In genomic region chr12:49092086-49092815, GRCh38 we compare ENCODE assay signal across 1 cellular context.
A peak's percentile ranks its signal among the peaks of the same experiment; 100 is the strongest.
TF ChIP-seq lines count a peak whose summit lies in the region.

No MANE protein-coding gene starts in this region.

TF ChIP-seq in K562, 482 proteins besides CTCF, POLR2A, EP300 and RAD21 (continued from another document):
- TF ChIP-seq NUFIP1 (IDR thresholded peaks at IDR 0.05; ENCODE audit: partially characterized antibody) (peak; percentile 58), PPARD (CRISPR knock-in tag; IDR thresholded peaks at IDR 0.05) (no peak), LARP7 (IDR thresholded peaks at IDR 0.05) (no peak), ZNF507 (tag; conservative IDR thresholded peaks at IDR 0.05) (no peak), HMG20A (CRISPR knock-in tag; conservative IDR thresholded peaks at IDR 0.05) (no peak), CHD4 (IDR thresholded peaks at IDR 0.05; ENCODE audit: insufficient read depth, insufficient replicate concordance, low read depth, low read length, poor library complexity, severe bottlenecking) (no peak), ZNF23 (CRISPR knock-in tag; IDR thresholded peaks at IDR 0.05) (no peak), TEAD4 (IDR thresholded peaks at IDR 0.05; ENCODE audit: low read length) (peak; percentile 92), TEAD4 (CRISPR knock-in tag; IDR thresholded peaks at IDR 0.05; ENCODE audit: borderline replicate concordance) (no peak), PML (IDR thresholded peaks at IDR 0.05; ENCODE audit: low read length) (peak; percentile 87), E2F1 (CRISPR knock-in tag; IDR thresholded peaks at IDR 0.05) (peak; percentile 75), FOXK1 (CRISPR knock-in tag; IDR thresholded peaks at IDR 0.05; ENCODE audit: borderline replicate concordance) (no peak), ILF3 (IDR thresholded peaks at IDR 0.05; ENCODE audit: borderline replicate concordance) (no peak), U2AF2 (optimal IDR thresholded peaks at IDR 0.05; ENCODE audit: low read depth, low read length) (no peak), XRCC5 (IDR thresholded peaks at IDR 0.05; ENCODE audit: low read depth, low read length) (peak; percentile 95)
